31 cellular contexts compared by ENCODE assay signal in the genomic region with DNA sequence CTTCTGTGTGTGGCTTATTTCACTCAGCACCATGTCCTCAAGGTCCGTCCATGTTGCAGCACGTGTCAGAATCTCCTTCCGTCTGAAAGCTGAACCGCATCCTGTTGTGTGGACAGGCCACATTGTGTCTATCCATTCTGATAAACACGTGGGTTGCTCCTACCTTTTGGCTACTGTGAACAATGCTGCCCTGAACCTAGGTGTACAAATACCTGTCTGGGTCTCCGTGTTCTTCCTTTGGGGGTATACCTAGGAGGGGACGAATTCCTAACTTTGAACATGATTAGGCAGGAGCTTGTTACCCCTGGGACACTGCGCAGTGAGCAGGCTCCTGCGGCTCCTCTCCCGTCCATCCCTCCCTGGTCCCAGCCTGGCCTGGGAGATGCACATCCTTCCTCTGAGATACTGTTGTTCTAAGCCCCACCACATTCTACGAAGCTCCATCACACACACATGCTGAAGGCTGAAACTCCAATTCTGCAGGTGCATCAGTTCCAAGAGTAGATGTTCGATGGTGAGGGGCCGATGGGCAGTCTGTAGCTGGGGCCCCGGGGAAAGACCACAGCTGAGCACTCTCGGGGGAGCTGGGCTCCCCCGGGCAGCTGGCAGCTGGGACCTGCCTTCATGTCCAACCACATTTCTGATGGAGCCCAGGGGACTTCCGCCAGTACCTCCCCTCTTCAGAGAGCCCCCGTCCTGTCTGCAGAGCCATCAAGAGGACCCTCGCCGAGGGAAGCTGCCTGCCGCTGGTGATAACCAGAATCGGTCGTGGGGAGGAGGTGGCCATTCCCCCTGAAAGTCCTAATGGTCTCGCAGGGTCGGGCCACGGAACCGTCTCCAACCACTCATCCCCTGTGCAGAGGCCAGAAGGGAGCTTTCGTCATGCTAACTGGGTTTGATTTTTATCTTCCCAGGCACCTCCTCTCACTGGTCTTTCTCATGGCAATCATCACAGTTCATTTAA.
A peak's percentile ranks its signal among the peaks of the same experiment; 100 is the strongest.
DNase-seq lines count a peak whose midpoint lies in the region; ATAC-seq and TF ChIP-seq lines count a peak whose summit lies in the region.
"Had no signal": no experiment of that assay in that cellular context is flagged by ENCODE, and none has a peak within 500 bp of the region (broad histone marks: within the 10 kb centered on the region; RNA-seq: fewer than 3 reads in every experiment).

No MANE protein-coding gene starts in this region.

- DNase-seq in H7 (peak; percentile 40), WERI-Rb-1 (no peak), glutamatergic neuron (no peak), brain microvascular endothelial cell (no peak), DMS 273 treated with DMSO at 0.1 percent for 48 hours (lab: John Stamatoyannopoulos, UW) (no peak)
- DNase-seq: activated B cell treated with CpG ODN at 0.5 μM for 24 hours; activated CD4-positive, alpha-beta T cell treated with anti-CD3 and anti-CD28 coated beads, Interleukin-2, amount 10 ng/mL, durations not matched to agents 7 days and 5 days; activated naive CD4-positive, alpha-beta T cell; activated naive CD8-positive, alpha-beta T cell treated with anti-CD3 and anti-CD28 coated beads, Interleukin-2, amount 50 U/mL, for 24 hours; activated T-cell treated with anti-CD3 and anti-CD28 coated beads, Interleukin-2, amount 50 U/mL, for 48 hours; central memory CD4-positive, alpha-beta T cell; foreskin fibroblast; heart left ventricle; Karpas-422; midbrain; naive thymus-derived CD4-positive, alpha-beta T cell; NCI-H1417 treated with DMSO at 0.1 percent for 48 hours; NCI-H2029 treated with DMSO at 0.1 percent for 48 hours; NCI-H2227 treated with DMSO at 0.1 percent for 48 hours; NCI-H69; pancreas; spleen; testis had no signal

- H3K36me3 ChIP-seq in H7 (replicated peaks; ENCODE audit: control insufficient read depth, insufficient read depth, low read length) (no peaks in the 10 kb centered on the region), WERI-Rb-1 (no peaks in the 10 kb centered on the region), parathyroid adenoma (ENCODE audit: control insufficient read depth, insufficient read depth, low read length) (no peaks in the 10 kb centered on the region), brain microvascular endothelial cell (replicated peaks) (no peaks in the 10 kb centered on the region)
- H3K36me3 ChIP-seq: BE2C, esophagus muscularis mucosa, HAP-1, heart left ventricle, pancreas, Peyer's patch, right atrium auricular region, spleen had no signal

- H3K36me3 Mint-ChIP-seq in glutamatergic neuron (ENCODE audit: unreplicated experiment) = no peaks in the 10 kb centered on the region
- H3K36me3 Mint-ChIP-seq: naive thymus-derived CD4-positive, alpha-beta T cell had no signal

- H3K27ac Mint-ChIP-seq in glutamatergic neuron (ENCODE audit: unreplicated experiment) = peak overlapping the region; percentile 76
- H3K27ac Mint-ChIP-seq: activated B cell treated with CpG ODN at 0.5 μM for 24 hours; activated CD4-positive, alpha-beta T cell treated with anti-CD3 and anti-CD28 coated beads, Interleukin-2, amount 10 ng/mL, durations not matched to agents 7 days and 5 days; activated naive CD8-positive, alpha-beta T cell treated with anti-CD3 and anti-CD28 coated beads, Interleukin-2, amount 50 U/mL, for 24 hours; naive thymus-derived CD4-positive, alpha-beta T cell; stimulated activated naive CD8-positive, alpha-beta T cell treated with anti-CD3 and anti-CD28 coated beads, Interleukin-15, Interleukin-2, amounts not matched to agents 100 ng/mL and 50 ng/mL, for 24 hours had no signal

- H2AFZ ChIP-seq in parathyroid adenoma = no peak overlapping the region

- no peaks in the 10 kb centered on the region for H3K9me3 ChIP-seq in WERI-Rb-1 (ENCODE audit: severe bottlenecking)
- no peaks in the 10 kb centered on the region for H3K9me3 ChIP-seq in parathyroid adenoma (ENCODE audit: control insufficient read depth, low read length)
- H3K9me3 ChIP-seq: BE2C, esophagus muscularis mucosa, HAP-1, heart left ventricle, pancreas, Peyer's patch, right atrium auricular region, spleen, testis had no signal

- peaks cover 31% of the 10 kb centered on the region for H3K4me1 Mint-ChIP-seq in glutamatergic neuron (ENCODE audit: low read depth, unreplicated experiment)
- H3K4me1 Mint-ChIP-seq: activated B cell treated with CpG ODN at 0.5 μM for 24 hours had no signal

- peak overlapping the region; percentile 18 for H3K4me3 Mint-ChIP-seq in glutamatergic neuron (ENCODE audit: unreplicated experiment)
- H3K4me3 Mint-ChIP-seq: activated B cell treated with CpG ODN at 0.5 μM for 24 hours; activated CD4-positive, alpha-beta T cell treated with anti-CD3 and anti-CD28 coated beads, Interleukin-2, amount 10 ng/mL, durations not matched to agents 7 days and 5 days; activated naive CD8-positive, alpha-beta T cell treated with anti-CD3 and anti-CD28 coated beads, Interleukin-2, amount 50 U/mL, for 24 hours; naive thymus-derived CD4-positive, alpha-beta T cell; stimulated activated naive CD8-positive, alpha-beta T cell treated with anti-CD3 and anti-CD28 coated beads, Interleukin-15, Interleukin-2, amounts not matched to agents 100 ng/mL and 50 ng/mL, for 24 hours had no signal

- ATAC-seq in GM21576 (IDR thresholded peaks at IDR 0.05; ENCODE audit: unreplicated experiment) = no peak
- ATAC-seq: activated naive CD8-positive, alpha-beta T cell treated with anti-CD3 and anti-CD28 coated beads, Interleukin-2, amount 50 U/mL, for 24 hours; naive thymus-derived CD4-positive, alpha-beta T cell; pancreas had no signal

- H3K27ac ChIP-seq in WERI-Rb-1 = peak overlapping the region; percentile 18; the same call in 1 of the 2 replicates
- no peak overlapping the region for H3K27ac ChIP-seq in parathyroid adenoma
- no peak overlapping the region for H3K27ac ChIP-seq in brain microvascular endothelial cell
- H3K27ac ChIP-seq: pancreas, right atrium auricular region, testis had no signal

- peaks cover 5% of the 10 kb centered on the region for H3K27me3 Mint-ChIP-seq in glutamatergic neuron (ENCODE audit: unreplicated experiment)
- H3K27me3 Mint-ChIP-seq: activated CD4-positive, alpha-beta T cell treated with anti-CD3 and anti-CD28 coated beads, Interleukin-2, amount 10 ng/mL, durations not matched to agents 7 days and 5 days; activated naive CD8-positive, alpha-beta T cell treated with anti-CD3 and anti-CD28 coated beads, Interleukin-2, amount 50 U/mL, for 24 hours; stimulated activated naive CD8-positive, alpha-beta T cell treated with anti-CD3 and anti-CD28 coated beads, Interleukin-15, Interleukin-2, amounts not matched to agents 100 ng/mL and 50 ng/mL, for 24 hours had no signal

- H3K9ac ChIP-seq in parathyroid adenoma = no peak overlapping the region

- H3K79me2 ChIP-seq in parathyroid adenoma = no peaks in the 10 kb centered on the region

- no peak for TF ChIP-seq CTCF in WERI-Rb-1 (IDR thresholded peaks at IDR 0.05; ENCODE audit: low read depth, low read length)
- TF ChIP-seq CTCF in glutamatergic neuron (IDR thresholded peaks at IDR 0.05; ENCODE audit: partially characterized antibody, unreplicated experiment) = no peak
- TF ChIP-seq CTCF in parathyroid adenoma (IDR thresholded peaks at IDR 0.05) = no peak
- no peak for TF ChIP-seq CTCF in brain microvascular endothelial cell (IDR thresholded peaks at IDR 0.05; ENCODE audit: low read depth, low read length, missing control alignments)

- H3K4me3 ChIP-seq in H7 (ENCODE audit: insufficient read depth, low read depth, low read length) (no peak overlapping the region), WERI-Rb-1 (ENCODE audit: low read depth, low read length) (no peak overlapping the region), parathyroid adenoma (ENCODE audit: low read depth, low read length) (no peak overlapping the region), brain microvascular endothelial cell (ENCODE audit: low read depth, low read length) (no peak overlapping the region)
- H3K4me3 ChIP-seq: esophagus muscularis mucosa, HAP-1, heart left ventricle, pancreas, Peyer's patch, right atrium auricular region, spleen, testis had no signal

- H3K4me2 ChIP-seq in parathyroid adenoma (ENCODE audit: low read length) = peak overlapping the region; percentile 30

- H3K27me3 ChIP-seq in H7 (ENCODE audit: control insufficient read depth, insufficient read depth, low read length) (no peaks in the 10 kb centered on the region), WERI-Rb-1 (ENCODE audit: insufficient read depth, low read depth, severe bottlenecking) (no peaks in the 10 kb centered on the region), parathyroid adenoma (ENCODE audit: control insufficient read depth, insufficient read depth, low read length) (no peaks in the 10 kb centered on the region), brain microvascular endothelial cell (replicated peaks) (no peaks in the 10 kb centered on the region)
- H3K27me3 ChIP-seq: BE2C, esophagus muscularis mucosa, heart left ventricle, pancreas, Peyer's patch, right atrium auricular region, spleen, testis had no signal

- peaks cover 8% of the 10 kb centered on the region for H3K4me1 ChIP-seq in parathyroid adenoma
- H3K4me1 ChIP-seq: HAP-1, testis had no signal

- in situ Hi-C loops in brain microvascular endothelial cell (cut with HindIII; ENCODE audit: low pct_ligation_motif_present, low sequenced_read_pairs) = no loop called here

- H3K9me3 Mint-ChIP-seq in glutamatergic neuron (ENCODE audit: unreplicated experiment) = peaks cover 11% of the 10 kb centered on the region
- H3K9me3 Mint-ChIP-seq: activated B cell treated with CpG ODN at 0.5 μM for 24 hours; activated CD4-positive, alpha-beta T cell treated with anti-CD3 and anti-CD28 coated beads, Interleukin-2, amount 10 ng/mL, durations not matched to agents 7 days and 5 days; activated naive CD8-positive, alpha-beta T cell treated with anti-CD3 and anti-CD28 coated beads, Interleukin-2, amount 50 U/mL, for 24 hours; naive thymus-derived CD4-positive, alpha-beta T cell; stimulated activated naive CD8-positive, alpha-beta T cell treated with anti-CD3 and anti-CD28 coated beads, Interleukin-15, Interleukin-2, amounts not matched to agents 100 ng/mL and 50 ng/mL, for 24 hours had no signal
